1 cellular context compared by ENCODE assay signal in genomic region chr20:17960400-17960885, GRCh38.
A peak's percentile ranks its signal among the peaks of the same experiment; 100 is the strongest.
TF ChIP-seq lines count a peak whose summit lies in the region.

No MANE protein-coding gene starts in this region.

TF ChIP-seq in HEK293, 187 proteins besides CTCF, POLR2A, EP300 and RAD21:
- 0 out of 2 replicates have a peak, but pooled peaks have one; percentile 24 for TF ChIP-seq ZBTB17 (tag by site-specific recombination; IDR thresholded peaks at IDR 0.05)
